1 cellular context compared by ENCODE assay signal in the genomic region with DNA sequence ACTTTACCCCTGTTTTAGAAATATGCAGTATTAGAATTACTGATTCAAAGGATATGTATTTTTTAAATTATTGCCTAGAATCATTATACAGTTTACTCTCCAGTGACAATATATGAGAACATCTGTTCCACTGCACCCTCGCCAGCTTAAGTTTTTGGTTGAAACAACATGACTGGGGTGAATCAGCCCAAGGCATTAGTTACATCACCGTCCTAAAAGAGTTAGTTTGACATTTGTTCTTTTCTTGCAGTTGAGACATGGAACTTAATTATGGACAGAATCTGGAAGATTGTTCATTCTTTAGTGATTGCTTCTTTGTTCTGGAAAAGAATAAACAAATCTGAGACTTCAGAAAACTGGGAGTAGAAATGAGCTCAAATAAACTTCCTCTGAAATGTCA.
TF ChIP-seq lines count a peak whose summit lies in the region.

No MANE protein-coding gene starts in this region.

TF ChIP-seq in IMR-90, 13 proteins besides CTCF, POLR2A, EP300 and RAD21 (continued from another document):
- TF ChIP-seq, protein P1, sequence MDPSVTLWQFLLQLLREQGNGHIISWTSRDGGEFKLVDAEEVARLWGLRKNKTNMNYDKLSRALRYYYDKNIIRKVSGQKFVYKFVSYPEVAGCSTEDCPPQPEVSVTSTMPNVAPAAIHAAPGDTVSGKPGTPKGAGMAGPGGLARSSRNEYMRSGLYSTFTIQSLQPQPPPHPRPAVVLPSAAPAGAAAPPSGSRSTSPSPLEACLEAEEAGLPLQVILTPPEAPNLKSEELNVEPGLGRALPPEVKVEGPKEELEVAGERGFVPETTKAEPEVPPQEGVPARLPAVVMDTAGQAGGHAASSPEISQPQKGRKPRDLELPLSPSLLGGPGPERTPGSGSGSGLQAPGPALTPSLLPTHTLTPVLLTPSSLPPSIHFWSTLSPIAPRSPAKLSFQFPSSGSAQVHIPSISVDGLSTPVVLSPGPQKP (IDR thresholded peaks at IDR 0.05; ENCODE audit: borderline replicate concordance, low read depth, low read length), result no peak
- no peak for TF ChIP-seq FOS (IDR thresholded peaks at IDR 0.05; ENCODE audit: low read depth, low read length)
